ENCODE assay signal across 2 cellular contexts in the genomic region with DNA sequence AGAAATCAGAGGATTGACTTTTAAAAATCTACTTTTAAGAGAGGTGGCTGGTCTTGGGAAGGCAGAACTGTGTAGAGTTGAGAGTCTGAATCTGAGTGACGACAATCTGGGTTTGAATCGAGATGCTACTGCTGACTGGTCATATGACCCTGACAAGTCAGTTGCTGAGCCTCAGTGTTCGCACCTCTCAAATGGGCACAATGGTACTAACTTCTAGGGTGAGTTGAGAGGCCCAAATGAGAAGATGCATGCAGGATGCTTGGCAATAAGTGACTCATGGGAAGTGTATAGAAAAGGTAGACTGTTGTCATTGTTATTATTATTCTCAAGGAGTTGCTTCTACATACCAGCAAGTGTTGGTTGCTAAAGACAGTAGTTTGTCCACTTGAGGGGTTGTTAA.
TF ChIP-seq lines count a peak whose summit lies in the region.

No MANE protein-coding gene starts in this region.

TF ChIP-seq in HepG2, 621 proteins besides CTCF, POLR2A, EP300 and RAD21:
- TF ChIP-seq ZNF510 (CRISPR knock-in tag; IDR thresholded peaks at IDR 0.05; ENCODE audit: low read depth) (no peak), ZNF629 (CRISPR knock-in tag; conservative IDR thresholded peaks at IDR 0.05) (peak; percentile 66)
TF ChIP-seq in HepG2: peak in this region for 1.

TF ChIP-seq in H1, 55 proteins besides CTCF, POLR2A, EP300 and RAD21:
- peak; percentile 70; the same call in 1 of the 2 replicates for TF ChIP-seq KDM1A (IDR thresholded peaks at IDR 0.05; ENCODE audit: borderline replicate concordance, low read length)
- TF ChIP-seq, protein P1, sequence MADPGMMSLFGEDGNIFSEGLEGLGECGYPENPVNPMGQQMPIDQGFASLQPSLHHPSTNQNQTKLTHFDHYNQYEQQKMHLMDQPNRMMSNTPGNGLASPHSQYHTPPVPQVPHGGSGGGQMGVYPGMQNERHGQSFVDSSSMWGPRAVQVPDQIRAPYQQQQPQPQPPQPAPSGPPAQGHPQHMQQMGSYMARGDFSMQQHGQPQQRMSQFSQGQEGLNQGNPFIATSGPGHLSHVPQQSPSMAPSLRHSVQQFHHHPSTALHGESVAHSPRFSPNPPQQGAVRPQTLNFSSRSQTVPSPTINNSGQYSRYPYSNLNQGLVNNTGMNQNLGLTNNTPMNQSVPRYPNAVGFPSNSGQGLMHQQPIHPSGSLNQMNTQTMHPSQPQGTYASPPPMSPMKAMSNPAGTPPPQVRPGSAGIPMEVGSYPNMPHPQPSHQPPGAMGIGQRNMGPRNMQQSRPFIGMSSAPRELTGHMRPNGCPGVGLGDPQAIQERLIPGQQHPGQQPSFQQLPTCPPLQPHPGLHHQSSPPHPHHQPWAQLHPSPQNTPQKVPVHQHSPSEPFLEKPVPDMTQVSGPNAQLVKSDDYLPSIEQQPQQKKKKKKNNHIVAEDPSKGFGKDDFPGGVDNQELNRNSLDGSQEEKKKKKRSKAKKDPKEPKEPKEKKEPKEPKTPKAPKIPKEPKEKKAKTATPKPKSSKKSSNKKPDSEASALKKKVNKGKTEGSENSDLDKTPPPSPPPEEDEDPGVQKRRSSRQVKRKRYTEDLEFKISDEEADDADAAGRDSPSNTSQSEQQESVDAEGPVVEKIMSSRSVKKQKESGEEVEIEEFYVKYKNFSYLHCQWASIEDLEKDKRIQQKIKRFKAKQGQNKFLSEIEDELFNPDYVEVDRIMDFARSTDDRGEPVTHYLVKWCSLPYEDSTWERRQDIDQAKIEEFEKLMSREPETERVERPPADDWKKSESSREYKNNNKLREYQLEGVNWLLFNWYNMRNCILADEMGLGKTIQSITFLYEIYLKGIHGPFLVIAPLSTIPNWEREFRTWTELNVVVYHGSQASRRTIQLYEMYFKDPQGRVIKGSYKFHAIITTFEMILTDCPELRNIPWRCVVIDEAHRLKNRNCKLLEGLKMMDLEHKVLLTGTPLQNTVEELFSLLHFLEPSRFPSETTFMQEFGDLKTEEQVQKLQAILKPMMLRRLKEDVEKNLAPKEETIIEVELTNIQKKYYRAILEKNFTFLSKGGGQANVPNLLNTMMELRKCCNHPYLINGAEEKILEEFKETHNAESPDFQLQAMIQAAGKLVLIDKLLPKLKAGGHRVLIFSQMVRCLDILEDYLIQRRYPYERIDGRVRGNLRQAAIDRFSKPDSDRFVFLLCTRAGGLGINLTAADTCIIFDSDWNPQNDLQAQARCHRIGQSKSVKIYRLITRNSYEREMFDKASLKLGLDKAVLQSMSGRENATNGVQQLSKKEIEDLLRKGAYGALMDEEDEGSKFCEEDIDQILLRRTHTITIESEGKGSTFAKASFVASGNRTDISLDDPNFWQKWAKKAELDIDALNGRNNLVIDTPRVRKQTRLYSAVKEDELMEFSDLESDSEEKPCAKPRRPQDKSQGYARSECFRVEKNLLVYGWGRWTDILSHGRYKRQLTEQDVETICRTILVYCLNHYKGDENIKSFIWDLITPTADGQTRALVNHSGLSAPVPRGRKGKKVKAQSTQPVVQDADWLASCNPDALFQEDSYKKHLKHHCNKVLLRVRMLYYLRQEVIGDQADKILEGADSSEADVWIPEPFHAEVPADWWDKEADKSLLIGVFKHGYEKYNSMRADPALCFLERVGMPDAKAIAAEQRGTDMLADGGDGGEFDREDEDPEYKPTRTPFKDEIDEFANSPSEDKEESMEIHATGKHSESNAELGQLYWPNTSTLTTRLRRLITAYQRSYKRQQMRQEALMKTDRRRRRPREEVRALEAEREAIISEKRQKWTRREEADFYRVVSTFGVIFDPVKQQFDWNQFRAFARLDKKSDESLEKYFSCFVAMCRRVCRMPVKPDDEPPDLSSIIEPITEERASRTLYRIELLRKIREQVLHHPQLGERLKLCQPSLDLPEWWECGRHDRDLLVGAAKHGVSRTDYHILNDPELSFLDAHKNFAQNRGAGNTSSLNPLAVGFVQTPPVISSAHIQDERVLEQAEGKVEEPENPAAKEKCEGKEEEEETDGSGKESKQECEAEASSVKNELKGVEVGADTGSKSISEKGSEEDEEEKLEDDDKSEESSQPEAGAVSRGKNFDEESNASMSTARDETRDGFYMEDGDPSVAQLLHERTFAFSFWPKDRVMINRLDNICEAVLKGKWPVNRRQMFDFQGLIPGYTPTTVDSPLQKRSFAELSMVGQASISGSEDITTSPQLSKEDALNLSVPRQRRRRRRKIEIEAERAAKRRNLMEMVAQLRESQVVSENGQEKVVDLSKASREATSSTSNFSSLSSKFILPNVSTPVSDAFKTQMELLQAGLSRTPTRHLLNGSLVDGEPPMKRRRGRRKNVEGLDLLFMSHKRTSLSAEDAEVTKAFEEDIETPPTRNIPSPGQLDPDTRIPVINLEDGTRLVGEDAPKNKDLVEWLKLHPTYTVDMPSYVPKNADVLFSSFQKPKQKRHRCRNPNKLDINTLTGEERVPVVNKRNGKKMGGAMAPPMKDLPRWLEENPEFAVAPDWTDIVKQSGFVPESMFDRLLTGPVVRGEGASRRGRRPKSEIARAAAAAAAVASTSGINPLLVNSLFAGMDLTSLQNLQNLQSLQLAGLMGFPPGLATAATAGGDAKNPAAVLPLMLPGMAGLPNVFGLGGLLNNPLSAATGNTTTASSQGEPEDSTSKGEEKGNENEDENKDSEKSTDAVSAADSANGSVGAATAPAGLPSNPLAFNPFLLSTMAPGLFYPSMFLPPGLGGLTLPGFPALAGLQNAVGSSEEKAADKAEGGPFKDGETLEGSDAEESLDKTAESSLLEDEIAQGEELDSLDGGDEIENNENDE (IDR thresholded peaks at IDR 0.05; ENCODE audit: insufficient replicate concordance, low read length): no peak
TF ChIP-seq in H1: peak in this region for 1.
